In the genomic region with DNA sequence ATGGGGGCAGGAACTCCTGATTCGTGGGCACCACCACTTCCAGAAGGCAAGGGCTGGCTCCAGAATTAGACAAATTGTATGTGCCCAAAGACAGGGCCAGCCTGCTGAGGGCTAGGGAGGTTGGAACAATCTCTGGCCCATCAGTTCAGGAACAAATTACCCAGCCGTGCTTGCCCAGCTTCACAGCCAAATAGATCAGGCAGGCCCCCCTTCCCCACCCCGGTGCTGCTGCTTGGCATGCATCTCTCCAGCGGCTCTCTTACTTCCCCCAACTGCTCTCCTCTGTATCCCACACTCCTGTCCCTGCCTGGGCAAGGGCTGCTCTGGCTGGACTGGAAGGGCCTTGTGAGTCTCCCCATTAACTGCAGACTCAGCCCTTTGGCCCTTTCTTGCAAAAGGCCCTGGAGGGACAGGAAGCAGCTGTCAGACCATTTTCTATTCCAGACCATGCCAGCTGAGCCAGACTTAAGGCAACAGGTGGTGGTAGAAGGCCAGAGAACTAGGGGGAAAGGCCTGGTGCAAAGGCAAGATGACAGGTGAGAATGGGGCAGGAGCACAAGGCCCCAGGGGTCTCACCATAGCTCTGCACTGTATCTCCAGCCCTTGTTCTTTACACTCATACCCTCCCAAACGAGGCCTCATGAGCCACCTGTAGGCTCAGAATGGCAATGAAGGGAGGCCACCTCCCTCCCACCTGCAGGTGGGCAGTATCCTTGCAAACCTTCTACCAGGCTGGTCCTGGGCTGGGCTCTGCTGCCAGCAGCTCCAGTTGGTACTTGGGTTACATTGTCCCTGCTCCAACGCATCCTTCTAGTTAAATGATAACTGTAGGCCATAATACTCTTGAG, we compare ENCODE assay signal across 2 cellular contexts.
TF ChIP-seq lines count a peak whose summit lies in the region.

No MANE protein-coding gene starts in this region.

TF ChIP-seq in HEK293, 187 proteins besides CTCF, POLR2A, EP300 and RAD21 (continued from another document):
- TF ChIP-seq ZNF23 (tag by site-specific recombination; IDR thresholded peaks at IDR 0.05; ENCODE audit: borderline replicate concordance) (no peak), ZNF670 (tag by site-specific recombination; IDR thresholded peaks at IDR 0.05; ENCODE audit: low read depth) (no peak), OVOL3 (tag by site-specific recombination; IDR thresholded peaks at IDR 0.05) (no peak), ZNF211 (tag by site-specific recombination; IDR thresholded peaks at IDR 0.05; ENCODE audit: low read depth) (no peak), GLI2 (tag by site-specific recombination; IDR thresholded peaks at IDR 0.05; ENCODE audit: borderline replicate concordance, low read depth) (no peak), ZBTB6 (tag by site-specific recombination; IDR thresholded peaks at IDR 0.05) (no peak), ZBTB17 (tag by site-specific recombination; IDR thresholded peaks at IDR 0.05) (no peak), AEBP2 (tag by site-specific recombination; IDR thresholded peaks at IDR 0.05; ENCODE audit: borderline replicate concordance) (no peak), KLF1 (tag by site-specific recombination; IDR thresholded peaks at IDR 0.05) (no peak), ZNF133 (tag by site-specific recombination; IDR thresholded peaks at IDR 0.05) (no peak), ZNF221 (tag by site-specific recombination; IDR thresholded peaks at IDR 0.05; ENCODE audit: borderline replicate concordance) (no peak), ZBTB7A (tag by site-specific recombination; IDR thresholded peaks at IDR 0.05; ENCODE audit: low read depth) (no peak), SCRT2 (tag by site-specific recombination; IDR thresholded peaks at IDR 0.05) (peak; percentile 95)
- TF ChIP-seq, protein P1, sequence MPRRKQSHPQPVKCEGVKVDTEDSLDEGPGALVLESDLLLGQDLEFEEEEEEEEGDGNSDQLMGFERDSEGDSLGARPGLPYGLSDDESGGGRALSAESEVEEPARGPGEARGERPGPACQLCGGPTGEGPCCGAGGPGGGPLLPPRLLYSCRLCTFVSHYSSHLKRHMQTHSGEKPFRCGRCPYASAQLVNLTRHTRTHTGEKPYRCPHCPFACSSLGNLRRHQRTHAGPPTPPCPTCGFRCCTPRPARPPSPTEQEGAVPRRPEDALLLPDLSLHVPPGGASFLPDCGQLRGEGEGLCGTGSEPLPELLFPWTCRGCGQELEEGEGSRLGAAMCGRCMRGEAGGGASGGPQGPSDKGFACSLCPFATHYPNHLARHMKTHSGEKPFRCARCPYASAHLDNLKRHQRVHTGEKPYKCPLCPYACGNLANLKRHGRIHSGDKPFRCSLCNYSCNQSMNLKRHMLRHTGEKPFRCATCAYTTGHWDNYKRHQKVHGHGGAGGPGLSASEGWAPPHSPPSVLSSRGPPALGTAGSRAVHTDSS (tag by site-specific recombination; IDR thresholded peaks at IDR 0.05): no peak

TF ChIP-seq in K562, 482 proteins besides CTCF, POLR2A, EP300 and RAD21 (continued from another document):
- TF ChIP-seq, protein P2, sequence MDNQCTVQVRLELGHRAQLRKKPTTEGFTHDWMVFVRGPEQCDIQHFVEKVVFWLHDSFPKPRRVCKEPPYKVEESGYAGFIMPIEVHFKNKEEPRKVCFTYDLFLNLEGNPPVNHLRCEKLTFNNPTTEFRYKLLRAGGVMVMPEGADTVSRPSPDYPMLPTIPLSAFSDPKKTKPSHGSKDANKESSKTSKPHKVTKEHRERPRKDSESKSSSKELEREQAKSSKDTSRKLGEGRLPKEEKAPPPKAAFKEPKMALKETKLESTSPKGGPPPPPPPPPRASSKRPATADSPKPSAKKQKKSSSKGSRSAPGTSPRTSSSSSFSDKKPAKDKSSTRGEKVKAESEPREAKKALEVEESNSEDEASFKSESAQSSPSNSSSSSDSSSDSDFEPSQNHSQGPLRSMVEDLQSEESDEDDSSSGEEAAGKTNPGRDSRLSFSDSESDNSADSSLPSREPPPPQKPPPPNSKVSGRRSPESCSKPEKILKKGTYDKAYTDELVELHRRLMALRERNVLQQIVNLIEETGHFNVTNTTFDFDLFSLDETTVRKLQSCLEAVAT (IDR thresholded peaks at IDR 0.05): no peak
- TF ChIP-seq, protein P3, sequence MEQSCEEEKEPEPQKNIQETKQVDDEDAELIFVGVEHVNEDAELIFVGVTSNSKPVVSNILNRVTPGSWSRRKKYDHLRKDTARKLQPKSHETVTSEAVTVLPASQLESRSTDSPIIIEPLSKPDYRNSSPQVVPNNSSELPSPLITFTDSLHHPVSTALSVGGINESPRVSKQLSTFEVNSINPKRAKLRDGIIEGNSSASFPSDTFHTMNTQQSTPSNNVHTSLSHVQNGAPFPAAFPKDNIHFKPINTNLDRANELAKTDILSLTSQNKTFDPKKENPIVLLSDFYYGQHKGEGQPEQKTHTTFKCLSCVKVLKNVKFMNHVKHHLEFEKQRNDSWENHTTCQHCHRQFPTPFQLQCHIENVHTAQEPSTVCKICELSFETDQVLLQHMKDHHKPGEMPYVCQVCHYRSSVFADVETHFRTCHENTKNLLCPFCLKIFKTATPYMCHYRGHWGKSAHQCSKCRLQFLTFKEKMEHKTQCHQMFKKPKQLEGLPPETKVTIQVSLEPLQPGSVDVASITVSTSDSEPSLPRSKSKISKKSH (CRISPR knock-in tag; IDR thresholded peaks at IDR 0.05): no peak
- 0 out of 2 replicates have a peak, but pooled peaks have one; percentile 3 for TF ChIP-seq ZNF316 (IDR thresholded peaks at IDR 0.05)
